Comparison of ENCODE assay signal across 25 cellular contexts in genomic region chr10:3820255-3820654, GRCh38. TPM values are rescaled to one million over a fixed set of nuclear protein-coding genes. Genes with fewer than 3 reads are reported as not detected.
DNase-seq lines count a peak whose midpoint lies in the region; ATAC-seq, FAIRE-seq and TF ChIP-seq lines count a peak whose summit lies in the region.
"Had no signal": no experiment of that assay in that cellular context is flagged by ENCODE, and none has a peak within 500 bp of the region (broad histone marks: within the 10 kb centered on the region; RNA-seq: fewer than 3 reads in every experiment).

No MANE protein-coding gene starts in this region.

- H3K4me3 ChIP-seq in epithelial cell of esophagus (ENCODE audit: low read length): no peak overlapping the region
- H3K4me3 ChIP-seq in trophoblast cell (ENCODE audit: low read depth, low read length): no peak overlapping the region
- H3K4me3 ChIP-seq: gastrocnemius medialis, lung, MG63, right atrium auricular region had no signal

- H3K27ac ChIP-seq in trophoblast cell (ENCODE audit: low read depth, low read length): no peak overlapping the region
- H3K27ac ChIP-seq: gastrocnemius medialis, right atrium auricular region had no signal

- no peak overlapping the region for H3K4me2 ChIP-seq in trophoblast cell (ENCODE audit: low read length)

- no peak overlapping the region for H4K8ac ChIP-seq in trophoblast cell (ENCODE audit: low read depth, low read length)

- H3K4me1 ChIP-seq in trophoblast cell (ENCODE audit: control insufficient read depth in 1 of 2, insufficient read depth in 2 of 2, low read length in 2 of 2): peaks cover 6 to 7% of the 10 kb centered on the region in 2 experiments
- H3K4me1 ChIP-seq: right atrium auricular region had no signal

- no peak overlapping the region for H3K14ac ChIP-seq in trophoblast cell (ENCODE audit: low read length)

- TF ChIP-seq CTCF in epithelial cell of esophagus (IDR thresholded peaks at IDR 0.05; ENCODE audit: insufficient read depth, low read depth, low read length, missing control alignments): no peak

- H2AFZ ChIP-seq in trophoblast cell (ENCODE audit: insufficient read depth, low read length, poor library complexity): no peak overlapping the region

- H3K9ac ChIP-seq in trophoblast cell (ENCODE audit: low read length): no peak overlapping the region

- no peaks in the 10 kb centered on the region for H3K36me3 ChIP-seq in trophoblast cell (ENCODE audit: control insufficient read depth in 1 of 2, insufficient read depth in 2 of 2, low read length in 2 of 2)
- H3K36me3 ChIP-seq: gastrocnemius medialis, MG63, right atrium auricular region had no signal

- no peak overlapping the region for H3K23ac ChIP-seq in trophoblast cell (ENCODE audit: low read length)

- H2AK5ac ChIP-seq in trophoblast cell (ENCODE audit: low read length): peak overlapping the region; percentile 11

- no peaks in the 10 kb centered on the region for H3K27me3 ChIP-seq in trophoblast cell (ENCODE audit: insufficient read depth, low read length)
- H3K27me3 ChIP-seq: gastrocnemius medialis, MG63, right atrium auricular region had no signal

- peak overlapping the region; percentile 33 for H2BK12ac ChIP-seq in trophoblast cell (ENCODE audit: low read length)

- peaks cover 23% of the 10 kb centered on the region for H3K79me1 ChIP-seq in trophoblast cell (ENCODE audit: low read length)

- H3K79me2 ChIP-seq in trophoblast cell (ENCODE audit: control insufficient read depth, insufficient read depth, low read length, poor library complexity): no peaks in the 10 kb centered on the region

- ATAC-seq in GM19397 (IDR thresholded peaks at IDR 0.05; ENCODE audit: unreplicated experiment) (no peak), GM19328 (IDR thresholded peaks at IDR 0.05; ENCODE audit: unreplicated experiment) (no peak)
- ATAC-seq: activated naive CD8-positive, alpha-beta T cell treated with anti-CD3 and anti-CD28 coated beads, Interleukin-2, amount 50 U/mL, for 24 hours; activated T-helper 17 cell treated with anti-CD3 and anti-CD28 coated beads, Interleukin-2, amount 50 U/mL, for 72 hours; gastrocnemius medialis had no signal

- peak overlapping the region; percentile 25 for H4K91ac ChIP-seq in trophoblast cell (ENCODE audit: low read depth, low read length)

- H3K9me3 ChIP-seq in trophoblast cell (ENCODE audit: insufficient read depth, low read depth, low read length): no peaks in the 10 kb centered on the region
- H3K9me3 ChIP-seq: gastrocnemius medialis, MG63, right atrium auricular region had no signal

- DNase-seq in Daoy (ENCODE audit: low read depth): peak; percentile 81
- peak; percentile 83 for DNase-seq in NCI-H82 (lab: John Stamatoyannopoulos, UW)
- DNase-seq in epithelial cell of esophagus (ENCODE audit: low read depth): peak; percentile 58
- peak; percentile 83 to 90 for DNase-seq in trophoblast cell
- no peak for DNase-seq in NCI-H748 treated with DMSO at 0.1 percent for 48 hours (lab: John Stamatoyannopoulos, UW)
- no peak for DNase-seq in H54 (ENCODE audit: insufficient read length, low spot score)
- DNase-seq: ACHN; activated CD4-positive, alpha-beta T cell treated with anti-CD3 and anti-CD28 coated beads for 48 hours; activated naive CD8-positive, alpha-beta T cell treated with anti-CD3 and anti-CD28 coated beads, Interleukin-2, amount 50 U/mL, for 24 hours; C1 segment of cervical spinal cord; cortex of kidney; gastrocnemius medialis; kidney; MG63; NCI-H146; occipital lobe; OCI-M1; Right ventricle myocardium superior had no signal

- TF ChIP-seq POLR2A in H54 (IDR thresholded peaks at IDR 0.05; ENCODE audit: low read depth, low read length): no peak

- H2BK5ac ChIP-seq in trophoblast cell (ENCODE audit: low read depth, low read length, poor library complexity): no peak overlapping the region

- no peak overlapping the region for H3K18ac ChIP-seq in trophoblast cell (ENCODE audit: low read length)

- no peak overlapping the region for H2BK120ac ChIP-seq in trophoblast cell (ENCODE audit: insufficient read depth, low read length, poor library complexity)

- no CpG with 5 or more reads among the region's 10 CpGs for WGBS in trophoblast cell (ENCODE audit: extremely low coverage, insufficient coverage, insufficient read length)

- no peak overlapping the region for H4K12ac ChIP-seq in trophoblast cell (ENCODE audit: low read depth, low read length)

- FAIRE-seq in H54 (lab: Jason Lieb, UNC): no peak
- FAIRE-seq: GM12892, kidney, TTC549 had no signal

- no peak overlapping the region for H3K4ac ChIP-seq in trophoblast cell (ENCODE audit: low read depth, low read length)

RNA-seq across cellular contexts. Expression of gene KLF6, which starts 35.2 kb away (rescaled TPM):
- total RNA-seq in Daoy (2014; rRNA removed; shearing (Covaris generic)): 7.5 and 11.6 TPM in 2 replicates
- polyA plus RNA-seq in trophoblast cell (2013): 113 TPM in 2 replicates

Comparison
In these comparisons a context has a peak if more than half of its experiments do, and no peak if none do; other contexts are left out.
1. DNase-seq: peak in Daoy (single experiment), NCI-H82 (single experiment), epithelial cell of esophagus (single experiment) and trophoblast cell (2 of 2); none in NCI-H748 treated with DMSO at 0.1 percent for 48 hours (single experiment) and H54 (single experiment).